ENCODE assay signal across 10 cellular contexts in genomic region chr16:27363797-27364196, GRCh38. TPM values are rescaled to one million over a fixed set of nuclear protein-coding genes. Genes with fewer than 3 reads are reported as not detected.
DNase-seq lines count a peak whose midpoint lies in the region; ATAC-seq, FAIRE-seq and TF ChIP-seq lines count a peak whose summit lies in the region.
"Had no signal": no experiment of that assay in that cellular context is flagged by ENCODE, and none has a peak within 500 bp of the region (broad histone marks: within the 10 kb centered on the region; RNA-seq: fewer than 3 reads in every experiment).

No MANE protein-coding gene starts in this region.

- POLR2A ChIA-PET in RWPE1 (lab: Yijun Ruan, JAX; ENCODE audit: low non-redundant PET) = no interaction called here

- H3K9me3 Mint-ChIP-seq in activated CD4-positive, alpha-beta T cell treated with anti-CD3 and anti-CD28 coated beads, Interleukin-2, amount 10 ng/mL, durations not matched to agents 24 days and 14 days = peaks cover 4% of the 10 kb centered on the region
- peaks cover 2% of the 10 kb centered on the region for H3K9me3 Mint-ChIP-seq in stimulated activated memory B cell treated with anti-CD40 and anti-IgM and Interleukin-4, amounts not matched to agents 10 μg/mL and 1 μg/mL and 100 μg/mL, for 72 hours

- no peaks in the 10 kb centered on the region for H3K27me3 Mint-ChIP-seq in activated CD4-positive, alpha-beta T cell treated with anti-CD3 and anti-CD28 coated beads, Interleukin-2, amount 10 ng/mL, durations not matched to agents 24 days and 14 days
- no peaks in the 10 kb centered on the region for H3K27me3 Mint-ChIP-seq in stimulated activated memory B cell treated with anti-CD40 and anti-IgM and Interleukin-4, amounts not matched to agents 10 μg/mL and 1 μg/mL and 100 μg/mL, for 72 hours

- H3K4me3 Mint-ChIP-seq in activated CD4-positive, alpha-beta T cell treated with anti-CD3 and anti-CD28 coated beads, Interleukin-2, amount 10 ng/mL, durations not matched to agents 24 days and 14 days = no peak overlapping the region
- no peak overlapping the region for H3K4me3 Mint-ChIP-seq in stimulated activated memory B cell treated with anti-CD40 and anti-IgM and Interleukin-4, amounts not matched to agents 10 μg/mL and 1 μg/mL and 100 μg/mL, for 72 hours

- H3K4me1 Mint-ChIP-seq in activated CD4-positive, alpha-beta T cell treated with anti-CD3 and anti-CD28 coated beads, Interleukin-2, amount 10 ng/mL, durations not matched to agents 24 days and 14 days = peaks cover 50% of the 10 kb centered on the region
- peaks cover 37% of the 10 kb centered on the region for H3K4me1 Mint-ChIP-seq in stimulated activated memory B cell treated with anti-CD40 and anti-IgM and Interleukin-4, amounts not matched to agents 10 μg/mL and 1 μg/mL and 100 μg/mL, for 72 hours

- CTCF ChIA-PET in RWPE1 (lab: Yijun Ruan, JAX) = interaction anchor here (0.6 to 0.7 kb wide), 2 partner anchors 16 to 24 kb away, joined by 3 read pairs; no protein-coding TSS in a partner anchor

- peak overlapping the region; percentile 38 for H3K27ac ChIP-seq in RWPE1

- TF ChIP-seq CTCF in RWPE1 (conservative IDR thresholded peaks at IDR 0.05; ENCODE audit: low read depth) (no peak), fibroblast of mammary gland (conservative IDR thresholded peaks at IDR 0.05; ENCODE audit: control insufficient read depth, insufficient read depth, low read depth, low read length) (no peak)

- no peak overlapping the region for H3K4me3 ChIP-seq in fibroblast of mammary gland (ENCODE audit: control insufficient read depth, low read depth, low read length)

- peaks cover 66% of the 10 kb centered on the region for H3K36me3 Mint-ChIP-seq in activated CD4-positive, alpha-beta T cell treated with anti-CD3 and anti-CD28 coated beads, Interleukin-2, amount 10 ng/mL, durations not matched to agents 24 days and 14 days (ENCODE audit: low read depth)
- H3K36me3 Mint-ChIP-seq in stimulated activated memory B cell treated with anti-CD40 and anti-IgM and Interleukin-4, amounts not matched to agents 10 μg/mL and 1 μg/mL and 100 μg/mL, for 72 hours = peaks cover 57% of the 10 kb centered on the region

- DNase-seq in activated CD4-positive, alpha-beta T cell treated with anti-CD3 and anti-CD28 coated beads, Interleukin-2, amount 10 ng/mL, durations not matched to agents 24 days and 14 days = peak; percentile 59
- no peak for DNase-seq in activated CD4-positive, alpha-beta T cell treated with anti-CD3 and anti-CD28 coated beads, Interleukin-2, amount 50 U/mL, for 48 hours
- DNase-seq in RWPE1 (ENCODE audit: low spot score) = no peak
- DNase-seq in fibroblast of mammary gland (ENCODE audit: low read depth) = peak; percentile 11
- no peak for DNase-seq in HTR-8/SVneo (ENCODE audit: insufficient read length, low spot score)
- no peak for DNase-seq in frontal cortex (ENCODE audit: low spot score in 2 of 2)
- DNase-seq in pons (ENCODE audit: low spot score) = no peak
- DNase-seq: cerebellar nuclear complex had no signal

- no peak for ATAC-seq in stimulated activated memory B cell treated with anti-CD40 and anti-IgM and Interleukin-4, amounts not matched to agents 10 μg/mL and 1 μg/mL and 100 μg/mL, for 72 hours
- ATAC-seq: SK-N-SH treated with all-trans-retinoic acid at 6 μM for 48 hours had no signal

- intact Hi-C loops in activated CD4-positive, alpha-beta T cell treated with anti-CD3 and anti-CD28 coated beads, Interleukin-2, amount 10 ng/mL, durations not matched to agents 24 days and 14 days (cut with micrococcal nuclease) = no loop called here

- peak overlapping the region; percentile 77 for H3K27ac Mint-ChIP-seq in activated CD4-positive, alpha-beta T cell treated with anti-CD3 and anti-CD28 coated beads, Interleukin-2, amount 10 ng/mL, durations not matched to agents 24 days and 14 days
- H3K27ac Mint-ChIP-seq in stimulated activated memory B cell treated with anti-CD40 and anti-IgM and Interleukin-4, amounts not matched to agents 10 μg/mL and 1 μg/mL and 100 μg/mL, for 72 hours = peak overlapping the region; percentile 57

- FAIRE-seq in HTR-8/SVneo (lab: Jason Lieb, UNC) = no peak
- no peak for FAIRE-seq in frontal cortex (lab: Jason Lieb, UNC)

RNA-seq across cellular contexts. Expression of gene IL21R, which starts 38.2 kb away (rescaled TPM):
- total RNA-seq in activated CD4-positive, alpha-beta T cell treated with anti-CD3 and anti-CD28 coated beads, Interleukin-2, amount 10 ng/mL, durations not matched to agents 24 days and 14 days = 94.9 and 100 TPM in 2 replicates
- total RNA-seq in frontal cortex = 0.41 TPM

RNA-seq across cellular contexts. Expression of gene IL4R, which starts 50.0 kb away (rescaled TPM):
- 345 and 375 TPM in 2 replicates for total RNA-seq in activated CD4-positive, alpha-beta T cell treated with anti-CD3 and anti-CD28 coated beads, Interleukin-2, amount 10 ng/mL, durations not matched to agents 24 days and 14 days
- 1.6 TPM for total RNA-seq in frontal cortex

Comparison
In these comparisons a context has a peak if more than half of its experiments do, and no peak if none do; other contexts are left out.
1. DNase-seq: peak in activated CD4-positive, alpha-beta T cell treated with anti-CD3 and anti-CD28 coated beads, Interleukin-2, amount 10 ng/mL, durations not matched to agents 24 days and 14 days (single experiment) and fibroblast of mammary gland (single experiment); none in activated CD4-positive, alpha-beta T cell treated with anti-CD3 and anti-CD28 coated beads, Interleukin-2, amount 50 U/mL, for 48 hours (0 of 2), RWPE1 (single experiment), HTR-8/SVneo (single experiment), frontal cortex (0 of 2) and pons (single experiment).
2. RNA of gene IL21R, which starts 38.2 kb away (total RNA-seq): 94.9 to 100 TPM in activated CD4-positive, alpha-beta T cell treated with anti-CD3 and anti-CD28 coated beads, Interleukin-2, amount 10 ng/mL, durations not matched to agents 24 days and 14 days; 0.41 TPM in frontal cortex (single experiment); every median in the first group is over 10 times any median in the second.
3. RNA of gene IL4R, which starts 50.0 kb away (total RNA-seq): 345 to 375 TPM in activated CD4-positive, alpha-beta T cell treated with anti-CD3 and anti-CD28 coated beads, Interleukin-2, amount 10 ng/mL, durations not matched to agents 24 days and 14 days; 1.6 TPM in frontal cortex (single experiment); every median in the first group is over 100 times any median in the second.